ENCODE assay signal across 2 cellular contexts in genomic region chr1:6447818-6448748, GRCh38.
TF ChIP-seq lines count a peak whose summit lies in the region.

No MANE protein-coding gene starts in this region.

TF ChIP-seq in SK-N-SH, 30 proteins besides CTCF, POLR2A, EP300 and RAD21 (continued from another document):
- TF ChIP-seq IRF3 (IDR thresholded peaks at IDR 0.05; ENCODE audit: low read depth, low read length) = no peak
- TF ChIP-seq FOXJ3 (CRISPR knock-in tag; IDR thresholded peaks at IDR 0.05) = no peak
- no peak for TF ChIP-seq JUND (IDR thresholded peaks at IDR 0.05)
- no peak for TF ChIP-seq EZH2phosphoT487 (IDR thresholded peaks at IDR 0.05; ENCODE audit: borderline replicate concordance, low read depth)
- TF ChIP-seq MAX (IDR thresholded peaks at IDR 0.05; ENCODE audit: low read depth) = no peak
- TF ChIP-seq RFX5 (IDR thresholded peaks at IDR 0.05; ENCODE audit: low read length) = no peak
TF ChIP-seq in SK-N-SH: peak in this region for 0.

TF ChIP-seq in SK-N-SH treated with all-trans-retinoic acid at 6 μM for 48 hours, 23 proteins besides CTCF, POLR2A, EP300 and RAD21 (continued from another document):
- TF ChIP-seq PATZ1 (CRISPR knock-in tag; IDR thresholded peaks at IDR 0.05; ENCODE audit: borderline replicate concordance) = no peak
- TF ChIP-seq ZNF565 (CRISPR knock-in tag; conservative IDR thresholded peaks at IDR 0.05; ENCODE audit: low read depth) = no peak
- TF ChIP-seq ZC3H10 (CRISPR knock-in tag; IDR thresholded peaks at IDR 0.05) = no peak
- TF ChIP-seq TOX (CRISPR knock-in tag; IDR thresholded peaks at IDR 0.05; ENCODE audit: borderline replicate concordance) = no peak
- no peak for TF ChIP-seq ZNF8 (CRISPR knock-in tag; IDR thresholded peaks at IDR 0.05)
- TF ChIP-seq SNAI2 (CRISPR knock-in tag; IDR thresholded peaks at IDR 0.05) = no peak
- no peak for TF ChIP-seq ARNTL (CRISPR knock-in tag; IDR thresholded peaks at IDR 0.05; ENCODE audit: borderline replicate concordance, low read depth)
- no peak for TF ChIP-seq BACH2 (CRISPR knock-in tag; IDR thresholded peaks at IDR 0.05; ENCODE audit: borderline replicate concordance)
